ENCODE assay signal across 8 cellular contexts in genomic region chr12:95116773-95117172, GRCh38. TPM values are rescaled to one million over a fixed set of nuclear protein-coding genes. Genes with fewer than 3 reads are reported as not detected.
DNase-seq lines count a peak whose midpoint lies in the region; ATAC-seq, FAIRE-seq and TF ChIP-seq lines count a peak whose summit lies in the region.

No MANE protein-coding gene starts in this region.

- DNase-seq in A549 (ENCODE audit: low read depth in 1 of 2, low spot score in 1 of 2) (peak; percentile 36 to 61), HPDE6-E6E7 (ENCODE audit: extremely low spot score) (peak; percentile 94), right cardiac atrium (no peak), NCI-H446 (lab: John Stamatoyannopoulos, UW) (no peak), midbrain (lab: John Stamatoyannopoulos, UW) (no peak), NCI-H2029 treated with DMSO at 0.1 percent for 48 hours (lab: John Stamatoyannopoulos, UW) (no peak)

- POLR2A ChIA-PET in A549 (lab: Yijun Ruan, JAX) = interaction anchor here (2.3 kb wide), 1 partner anchor 100 kb away, joined by 9 read pairs; the partner anchor contains the start of genes FGD6 and VEZT

- no peak for TF ChIP-seq CTCF in A549 (IDR thresholded peaks at IDR 0.05)

- no peak for TF ChIP-seq POLR2A in A549 (IDR thresholded peaks at IDR 0.05; ENCODE audit: low read length)

- H3K4me3 ChIP-seq in A549 (no peak overlapping the region), right cardiac atrium (ENCODE audit: low read length) (no peak overlapping the region)

- CTCF ChIA-PET in A549 (lab: Yijun Ruan, JAX) = interaction anchor here (0.6 to 3.8 kb wide), 48 partner anchors 9 to 418 kb away, joined by 3 to 33 read pairs (median 4); partner anchors contain the start of genes FGD6, NR2C1 and VEZT

- intact Hi-C loops in right cardiac atrium (cut with DNase I) = loop anchor here (2.0 to 10.0 kb wide), 7 partner anchors 101 to 418 kb away; partner anchors contain the start of genes FGD6 (in 2 of the 4) and VEZT (in 2 of the 4)

- 8% methylated on average over 3 of the region's 3 CpGs for WGBS in A549 (ENCODE audit: missing lambda C conversion rate)
- WGBS in right cardiac atrium = 66% methylated on average over 3 of the region's 3 CpGs

- TF ChIP-seq EP300 in A549 (IDR thresholded peaks at IDR 0.05) = no peak

- H3K27ac ChIP-seq in A549 = peak overlapping the region; percentile 73 to 86
- H3K27ac ChIP-seq in right cardiac atrium (ENCODE audit: low read length) = no peak overlapping the region

- ATAC-seq in A549 = peak; percentile 33 to 49; a peak in 4 of 6 replicates
- peak; percentile 46 for ATAC-seq in GM19438 (IDR thresholded peaks at IDR 0.05; ENCODE audit: low read depth, unreplicated experiment)
- ATAC-seq in right cardiac atrium = peak; percentile 23 to 29
- ATAC-seq in HG03175 (IDR thresholded peaks at IDR 0.05; ENCODE audit: unreplicated experiment) = no peak

- no peak for TF ChIP-seq RAD21 in A549 (conservative IDR thresholded peaks at IDR 0.05 in 1 of 2, IDR thresholded peaks at IDR 0.05 in 1 of 2)

- H3K27me3 ChIP-seq in right cardiac atrium (ENCODE audit: control insufficient read depth, insufficient read depth) = no peaks in the 10 kb centered on the region

- no peak for FAIRE-seq in A549 (lab: Jason Lieb, UNC)

- H3K9me3 ChIP-seq in A549 (no peaks in the 10 kb centered on the region), right cardiac atrium (ENCODE audit: control insufficient read depth, low read length) (no peaks in the 10 kb centered on the region)

- peak overlapping the region; percentile 63 for H3K4me2 ChIP-seq in A549

- H3K4me1 ChIP-seq in A549 = peaks cover 59% of the 10 kb centered on the region
- peaks cover 5% of the 10 kb centered on the region for H3K4me1 ChIP-seq in right cardiac atrium (ENCODE audit: control insufficient read depth, insufficient read depth, low read length)

TF ChIP-seq in A549, 52 proteins besides CTCF, POLR2A, EP300 and RAD21:
- TF ChIP-seq MAZ (IDR thresholded peaks at IDR 0.05; ENCODE audit: borderline replicate concordance, low read depth, low read length) (no peak), FOSL2 (IDR thresholded peaks at IDR 0.05) (no peak), FOSL2 (CRISPR knock-in tag; IDR thresholded peaks at IDR 0.05) (0 out of 2 replicates have a peak, but pooled peaks have one; percentile 17)

RNA-seq across cellular contexts. Expression of gene NR2C1, which starts 43.4 kb away (rescaled TPM):
- polyA plus RNA-seq in A549 (2011; rRNA removed) = 50.9 and 55.2 TPM in 2 replicates
- polyA plus RNA-seq in A549 (2012; cell fraction: cytosol; rRNA removed) = 9.7 and 10.5 TPM in 2 replicates
- 25.5 and 35.0 TPM in 2 replicates for polyA plus RNA-seq in A549 (2012; cell fraction: nucleus; rRNA removed)
- 24.0 to 27.7 TPM (median 24.7 TPM) in 3 replicates for polyA plus RNA-seq in A549 (2017; fragmentation: RNase III; extraction: RNeasy Plus Mini Kit Qiagen cat#74134 plus additional on column Dnase treatment)
- polyA minus RNA-seq in A549 (2011; rRNA and poly(A)+ RNA removed) = 19.6 and 21.6 TPM in 2 replicates
- total RNA-seq in right cardiac atrium = 10 to 100 TPM; 32.9 to 44.5 (median 36.9) TPM
- 24.1 TPM for polyA plus RNA-seq in right cardiac atrium

Comparison
In these comparisons a context has a peak if more than half of its experiments do, and no peak if none do; other contexts are left out.
1. DNase-seq: peak in A549 (2 of 2) and HPDE6-E6E7 (single experiment); none in right cardiac atrium (0 of 3), NCI-H446 (0 of 2), midbrain (single experiment) and NCI-H2029 treated with DMSO at 0.1 percent for 48 hours (single experiment).